Comparison of ENCODE assay signal across 10 cellular contexts in genomic region chr13:27921421-27921960, GRCh38. TPM values are rescaled to one million over a fixed set of nuclear protein-coding genes. Genes with fewer than 3 reads are reported as not detected.
DNase-seq lines count a peak whose midpoint lies in the region; ATAC-seq, FAIRE-seq and TF ChIP-seq lines count a peak whose summit lies in the region.
"Had no signal": no experiment of that assay in that cellular context is flagged by ENCODE, and none has a peak within 500 bp of the region (broad histone marks: within the 10 kb centered on the region; RNA-seq: fewer than 3 reads in every experiment).

No MANE protein-coding gene starts in this region.

- POLR2A ChIA-PET in A673 (lab: Charles Lee; ENCODE audit: low non-redundant PET), result no interaction called here
- POLR2A ChIA-PET in GM12878 (lab: Charles Lee), result no interaction called here

- H3K27ac Mint-ChIP-seq in nephron progenitor cell, result no peak overlapping the region

- no peak for TF ChIP-seq EP300 in GM12878 (IDR thresholded peaks at IDR 0.05; ENCODE audit: borderline replicate concordance in 1 of 2, control insufficient read depth in 1 of 2, low read depth in 2 of 2, low read length in 2 of 2)

- intact Hi-C loops in A673 (cut with micrococcal nuclease; ENCODE audit: unreplicated experiment), result no loop called here
- intact Hi-C loops in GM12878 (cut with micrococcal nuclease; ENCODE audit: unreplicated experiment), result no loop called here

- H3K27ac ChIP-seq in A673 (ENCODE audit: low read depth, low read length, poor library complexity, severe bottlenecking) (no peak overlapping the region), GM12878 (ENCODE audit: control insufficient read depth, insufficient read depth) (no peak overlapping the region)

- H3K4me2 ChIP-seq in GM12878 (ENCODE audit: control insufficient read depth, insufficient read depth), result no peak overlapping the region; the same call in 1 of the 2 replicates

- no peaks in the 10 kb centered on the region for H3K9me3 ChIP-seq in A673 (ENCODE audit: low read depth, low read length, poor library complexity, severe bottlenecking)
- H3K9me3 ChIP-seq in GM12878 (replicated peaks; ENCODE audit: control insufficient read depth, insufficient read depth, low read length), result peaks cover 2% of the 10 kb centered on the region; the same call in 1 of the 3 replicates

- DNase-seq in A673 (ENCODE audit: low spot score), result no peak
- DNase-seq in GM12878 (ENCODE audit: low read depth, low spot score), result no peak
- no peak for DNase-seq in nephron progenitor cell
- no peak for DNase-seq in NCI-H187 (lab: John Stamatoyannopoulos, UW)
- DNase-seq in hippocampal formation (lab: John Stamatoyannopoulos, UW), result no peak
- DNase-seq in DMS114 treated with DMSO at 0.1 percent for 48 hours (lab: John Stamatoyannopoulos, UW; ENCODE audit: unreplicated experiment), result no peak
- DNase-seq in NCI-H1092 treated with DMSO at 0.1 percent for 48 hours (lab: John Stamatoyannopoulos, UW), result no peak
- DNase-seq: NCI-H2107 had no signal

- peak; percentile 37; the same call in 2 of the 3 replicates for ATAC-seq in GM12878

- no peaks in the 10 kb centered on the region for H3K36me3 ChIP-seq in A673 (ENCODE audit: insufficient read depth, low read length, poor library complexity, severe bottlenecking)
- H3K36me3 ChIP-seq in GM12878 (ENCODE audit: control insufficient read depth in 2 of 2, insufficient read depth in 2 of 2, low read length in 1 of 2), result no peaks in the 10 kb centered on the region

- H3K27me3 Mint-ChIP-seq in nephron progenitor cell (ENCODE audit: low read depth, poor library complexity), result peaks cover 99% of the 10 kb centered on the region

- no TSS peak for BruUV-seq in A673 (replicated peaks; lab: Mats Ljungman, UMichigan)
- no TSS peak for BruUV-seq in GM12878 (replicated peaks; lab: Mats Ljungman, UMichigan)

- H3K27me3 ChIP-seq in A673 (replicated peaks; ENCODE audit: insufficient read depth, low read depth, low read length, poor library complexity), result peaks cover 100% of the 10 kb centered on the region
- peaks cover 18 to 54% of the 10 kb centered on the region in 2 experiments for H3K27me3 ChIP-seq in GM12878 (replicated peaks in 1 of 2; ENCODE audit: control insufficient read depth in 2 of 2, insufficient read depth in 2 of 2, low read length in 1 of 2)

- RAD21 ChIA-PET in GM12878 (lab: Charles Lee; ENCODE audit: unreplicated experiment), result interaction anchor here (3.2 kb wide), 1 partner anchor 32 kb away, joined by 12 read pairs; no protein-coding TSS in a partner anchor

- CTCF ChIA-PET in A673 (lab: Charles Lee) (no interaction called here), GM12878 (lab: Yijun Ruan, JAX) (interaction anchor here (0.8 to 1.2 kb wide), 3 partner anchors 32 to 559 kb away, joined by 3 to 4 read pairs (median 3); no protein-coding TSS in a partner anchor)

- peaks cover 38% of the 10 kb centered on the region for H3K4me1 Mint-ChIP-seq in nephron progenitor cell

- FAIRE-seq in GM12878 (lab: Jason Lieb, UNC), result no peak

- H3K4me1 ChIP-seq in A673 (ENCODE audit: insufficient read depth, low read length, poor library complexity, severe bottlenecking) (peaks cover 16% of the 10 kb centered on the region), GM12878 (ENCODE audit: control insufficient read depth, insufficient read depth, low read length) (no peaks in the 10 kb centered on the region)

- H3K4me3 ChIP-seq in A673 (ENCODE audit: low read depth, low read length, poor library complexity, severe bottlenecking) (peak overlapping the region; percentile 33), GM12875 (ENCODE audit: low read depth, low read length) (peak overlapping the region; percentile 39), GM12878 (no peak overlapping the region)

- 10% methylated on average over 39 of the region's 41 CpGs for WGBS in GM12878 (ENCODE audit: insufficient coverage, insufficient replicate concordance, low lambda C conversion rate, missing lambda C conversion rate)

- no peak for TF ChIP-seq POLR2A in GM12878 (IDR thresholded peaks at IDR 0.05; ENCODE audit: low read depth, low read length)

- TF ChIP-seq CTCF in A673 (conservative IDR thresholded peaks at IDR 0.05; ENCODE audit: low read depth, low read length) (no peak), GM12875 (IDR thresholded peaks at IDR 0.05; ENCODE audit: borderline replicate concordance, insufficient read depth, low read depth, low read length) (no peak), GM12878 (IDR thresholded peaks at IDR 0.05 in 2 of 3, conservative IDR thresholded peaks at IDR 0.05 in 1 of 3; ENCODE audit: control insufficient read depth in 2 of 3, extremely low read depth in 1 of 3, insufficient read depth in 1 of 3, low read depth in 3 of 3, low read length in 3 of 3) (no peak), nephron progenitor cell (IDR thresholded peaks at IDR 0.05) (no peak)

- in situ Hi-C loops in GM12878 (cut with MboI), result no loop called here

- peaks cover under 1% of the 10 kb centered on the region for H3K9me3 Mint-ChIP-seq in nephron progenitor cell

- H2AFZ ChIP-seq in GM12878 (ENCODE audit: control insufficient read depth, low read depth, low read length), result no peak overlapping the region

- SMC1A ChIA-PET in GM12878 (lab: Charles Lee; ENCODE audit: uncharacterized antibody, unreplicated experiment), result no interaction called here

- no peaks in the 10 kb centered on the region for H3K36me3 Mint-ChIP-seq in nephron progenitor cell (ENCODE audit: low read depth)

- no peaks in the 10 kb centered on the region for H3K79me2 ChIP-seq in GM12878 (ENCODE audit: control insufficient read depth, insufficient read depth, low read length)

- H4K20me1 ChIP-seq in GM12878 (ENCODE audit: control insufficient read depth, insufficient read depth), result no peaks in the 10 kb centered on the region

- no peak for TF ChIP-seq RAD21 in GM12878 (IDR thresholded peaks at IDR 0.05; ENCODE audit: insufficient read depth, low read depth, low read length)

- peak overlapping the region; percentile 30 for H3K4me3 Mint-ChIP-seq in nephron progenitor cell

- H3K9ac ChIP-seq in GM12878 (ENCODE audit: control insufficient read depth, insufficient read depth, low read length), result no peak overlapping the region

TF ChIP-seq in GM12878, 131 proteins besides CTCF, POLR2A, EP300 and RAD21 (continues in another document):
- no peak for TF ChIP-seq EZH2 (IDR thresholded peaks at IDR 0.05; ENCODE audit: borderline replicate concordance, control insufficient read depth, low read depth, low read length)

RNA-seq across cellular contexts. Expression of gene PDX1, which starts 1.7 kb away (rescaled TPM):
- total RNA-seq in A673 (2021) (not detected in 2 replicates), GM12878 (2014; rRNA removed) (not detected in 2 replicates), GM12878 (2014; rRNA removed; fragmentation: Illumina TruSeq; extraction: Trizol) (not detected in 2 replicates), GM12878 (2021) (not detected in 2 replicates)
- not detected in 2 replicates for total RNA-seq in GM12878 (2013; cell fraction: nucleolus; rRNA removed)
- polyA plus RNA-seq in GM12878 (2011; ENCODE audit: low read depth), result not detected
- polyA plus RNA-seq in GM12878 (2011; rRNA removed) (0.03 and 0.09 TPM in 2 replicates), GM12878 (2014; fragmentation: Illumina TruSeq; extraction: Trizol) (not detected in 2 replicates), GM12878 (2014; fragmentation: Nextera tagmentation; extraction: Ambion mirVana) (under 1 TPM in 1 of 2 experiments, not detected in 1; 0.02 TPM), GM12878 (2014; rRNA removed) (not detected in 2 replicates), GM12878 (2016; fragmentation: Nextera tagmentation; extraction: Ambion mirVana) (not detected)
- 0.03 TPM in 1 of 2 replicates, not detected in the other for polyA plus RNA-seq in GM12878 (2011; cell fraction: cytosol; rRNA removed)
- 0.07 TPM in 1 of 2 replicates, not detected in the other for polyA plus RNA-seq in GM12878 (2011; cell fraction: nucleus; rRNA removed)
- polyA plus RNA-seq in GM12878 (2012), result 0.06 and 0.08 TPM in 2 replicates
- polyA minus RNA-seq in GM12878 (2011; rRNA and poly(A)+ RNA removed), result not detected in 2 replicates
- polyA minus RNA-seq in GM12878 (2011; cell fraction: cytosol; rRNA and poly(A)+ RNA removed), result not detected in 2 replicates
- polyA minus RNA-seq in GM12878 (2011; cell fraction: nucleus; rRNA and poly(A)+ RNA removed), result not detected in 2 replicates
- total RNA-seq: fibroblast of villous mesenchyme had no signal

RNA-seq across cellular contexts. Expression of gene CDX2, which starts 47.6 kb away (rescaled TPM):
- total RNA-seq in A673 (2021) (not detected in 2 replicates), GM12878 (2014; rRNA removed) (not detected in 2 replicates), GM12878 (2014; rRNA removed; fragmentation: Illumina TruSeq; extraction: Trizol) (not detected in 2 replicates), GM12878 (2021) (0.15 TPM in 1 of 2 replicates, not detected in the other)
- not detected in 2 replicates for total RNA-seq in GM12878 (2013; cell fraction: nucleolus; rRNA removed)
- polyA plus RNA-seq in GM12878 (2011; ENCODE audit: low read depth), result not detected
- polyA plus RNA-seq in GM12878 (2011; rRNA removed) (not detected in 2 replicates), GM12878 (2014; fragmentation: Illumina TruSeq; extraction: Trizol) (not detected in 2 replicates), GM12878 (2014; fragmentation: Nextera tagmentation; extraction: Ambion mirVana) (not detected), GM12878 (2014; rRNA removed) (not detected in 2 replicates), GM12878 (2016; fragmentation: Nextera tagmentation; extraction: Ambion mirVana) (not detected)
- polyA plus RNA-seq in GM12878 (2011; cell fraction: cytosol; rRNA removed), result not detected in 2 replicates
- polyA plus RNA-seq in GM12878 (2011; cell fraction: nucleus; rRNA removed), result not detected in 2 replicates
- not detected in 2 replicates for polyA plus RNA-seq in GM12878 (2012)
- not detected in 2 replicates for polyA minus RNA-seq in GM12878 (2011; rRNA and poly(A)+ RNA removed)
- polyA minus RNA-seq in GM12878 (2011; cell fraction: cytosol; rRNA and poly(A)+ RNA removed), result not detected in 2 replicates
- polyA minus RNA-seq in GM12878 (2011; cell fraction: nucleus; rRNA and poly(A)+ RNA removed), result 0.10 TPM in 1 of 2 replicates, not detected in the other
- total RNA-seq: fibroblast of villous mesenchyme had no signal
